ENCODE assay signal across 2 cellular contexts in genomic region chr3:196149922-196150321, GRCh38.
TF ChIP-seq lines count a peak whose summit lies in the region.

No MANE protein-coding gene starts in this region.

TF ChIP-seq in HEK293, 187 proteins besides CTCF, POLR2A, EP300 and RAD21 (continued from another document):
- no peak for TF ChIP-seq SP3 (tag by site-specific recombination; IDR thresholded peaks at IDR 0.05)
- TF ChIP-seq SETDB1 (IDR thresholded peaks at IDR 0.05; ENCODE audit: insufficient read length, low read length), result peak; percentile 89
- peak; percentile 88; the same call in 1 of the 2 replicates for TF ChIP-seq TRIM28 (IDR thresholded peaks at IDR 0.05; ENCODE audit: borderline replicate concordance, low read length)
- no peak for TF ChIP-seq BCL11A (tag by site-specific recombination; IDR thresholded peaks at IDR 0.05; ENCODE audit: low read depth)
- TF ChIP-seq ZSCAN30 (tag by site-specific recombination; IDR thresholded peaks at IDR 0.05), result no peak
- no peak for TF ChIP-seq ZSCAN23 (tag by site-specific recombination; IDR thresholded peaks at IDR 0.05)

TF ChIP-seq in K562, 482 proteins besides CTCF, POLR2A, EP300 and RAD21 (continued from another document and continues in another):
- TF ChIP-seq PBX2 (CRISPR knock-in tag; IDR thresholded peaks at IDR 0.05; ENCODE audit: low read depth) (no peak), PBX2 (tag; conservative IDR thresholded peaks at IDR 0.05; ENCODE audit: low read depth) (peak; percentile 48; the same call in 1 of the 2 replicates), ZC3H4 (CRISPR knock-in tag; IDR thresholded peaks at IDR 0.05; ENCODE audit: borderline replicate concordance) (no peak), TOE1 (IDR thresholded peaks at IDR 0.05; ENCODE audit: borderline replicate concordance) (no peak), TOE1 (CRISPR knock-in tag; IDR thresholded peaks at IDR 0.05; ENCODE audit: borderline replicate concordance, low read depth) (no peak), ZFP91 (CRISPR knock-in tag; IDR thresholded peaks at IDR 0.05) (no peak), NCOA6 (IDR thresholded peaks at IDR 0.05) (no peak), ZNF668 (CRISPR knock-in tag; IDR thresholded peaks at IDR 0.05) (no peak), CBX3 (IDR thresholded peaks at IDR 0.05; ENCODE audit: borderline replicate concordance in 1 of 2, low read length in 2 of 2) (peak in 1 of 2 experiments; percentile 96; a peak in 1 of 3 replicates), NR2C1 (IDR thresholded peaks at IDR 0.05) (no peak), NR2C1 (tag; IDR thresholded peaks at IDR 0.05) (no peak), FOXK1 (CRISPR knock-in tag; IDR thresholded peaks at IDR 0.05; ENCODE audit: borderline replicate concordance) (no peak), POLR3A (IDR thresholded peaks at IDR 0.05; ENCODE audit: borderline replicate concordance, extremely low read depth, insufficient read depth, insufficient read length) (no peak), ZNF444 (CRISPR knock-in tag; IDR thresholded peaks at IDR 0.05) (no peak), DLX4 (CRISPR knock-in tag; IDR thresholded peaks at IDR 0.05) (no peak), TRIM24 (IDR thresholded peaks at IDR 0.05) (peak in 1 of 2 experiments; percentile 76; a peak in 2 of 4 replicates), ATF1 (CRISPR knock-in tag; IDR thresholded peaks at IDR 0.05) (no peak), ATF1 (tag; IDR thresholded peaks at IDR 0.05) (no peak), BRD4 (IDR thresholded peaks at IDR 0.05) (no peak), FOXA3 (CRISPR knock-in tag; conservative IDR thresholded peaks at IDR 0.05 in 1 of 2, IDR thresholded peaks at IDR 0.05 in 1 of 2) (peak in 1 of 2 experiments; percentile 43; a peak in 1 of 4 replicates), TFAP4 (CRISPR knock-in tag; IDR thresholded peaks at IDR 0.05; ENCODE audit: borderline replicate concordance) (no peak), SOX6 (IDR thresholded peaks at IDR 0.05) (no peak), ZNF76 (CRISPR knock-in tag; IDR thresholded peaks at IDR 0.05; ENCODE audit: borderline replicate concordance) (no peak), HNRNPL (IDR thresholded peaks at IDR 0.05; ENCODE audit: low read depth, low read length) (no peak), PPARD (CRISPR knock-in tag; IDR thresholded peaks at IDR 0.05) (no peak), TEAD1 (CRISPR knock-in tag; IDR thresholded peaks at IDR 0.05) (no peak), ZNF395 (CRISPR knock-in tag; IDR thresholded peaks at IDR 0.05) (no peak), NRF1 (conservative IDR thresholded peaks at IDR 0.05 in 1 of 2, IDR thresholded peaks at IDR 0.05 in 1 of 2) (no peak), PKNOX1 (IDR thresholded peaks at IDR 0.05) (peak; percentile 84), ILF3 (IDR thresholded peaks at IDR 0.05; ENCODE audit: borderline replicate concordance) (no peak), HINFP (tag; conservative IDR thresholded peaks at IDR 0.05; ENCODE audit: low read depth) (no peak), POLR3G (IDR thresholded peaks at IDR 0.05; ENCODE audit: extremely low read depth, insufficient read length, insufficient replicate concordance) (no peak), USF1 (CRISPR knock-in tag; IDR thresholded peaks at IDR 0.05) (no peak), SIN3A (IDR thresholded peaks at IDR 0.05; ENCODE audit: borderline replicate concordance in 2 of 2, control insufficient read depth in 1 of 2, low read depth in 2 of 2, low read length in 2 of 2) (no peak), ARID2 (IDR thresholded peaks at IDR 0.05) (no peak), MEIS2 (IDR thresholded peaks at IDR 0.05; ENCODE audit: partially characterized antibody) (peak; percentile 77), CHAMP1 (IDR thresholded peaks at IDR 0.05) (no peak), SMARCA4 (IDR thresholded peaks at IDR 0.05) (no peak), TEAD2 (tag; IDR thresholded peaks at IDR 0.05) (no peak), ZNF280A (IDR thresholded peaks at IDR 0.05; ENCODE audit: low read depth, partially characterized antibody) (peak; percentile 36), MBD2 (IDR thresholded peaks at IDR 0.05; ENCODE audit: borderline replicate concordance, low read depth) (no peak), VEZF1 (CRISPR knock-in tag; IDR thresholded peaks at IDR 0.05) (no peak), ZNF133 (CRISPR knock-in tag; IDR thresholded peaks at IDR 0.05) (no peak), ZBTB33 (CRISPR knock-in tag; IDR thresholded peaks at IDR 0.05) (peak; percentile 91; the same call in 1 of the 2 replicates)
